9 cellular contexts compared by ENCODE assay signal in genomic region chr4:112516401-112517066, GRCh38. TPM values are rescaled to one million over a fixed set of nuclear protein-coding genes. Genes with fewer than 3 reads are reported as not detected.
A peak's percentile ranks its signal among the peaks of the same experiment; 100 is the strongest.
DNase-seq lines count a peak whose midpoint lies in the region; ATAC-seq and FAIRE-seq lines count a peak whose summit lies in the region.
"Had no signal": no experiment of that assay in that cellular context is flagged by ENCODE, and none has a peak within 500 bp of the region (broad histone marks: within the 10 kb centered on the region; RNA-seq: fewer than 3 reads in every experiment).

No MANE protein-coding gene starts in this region.

- no peak overlapping the region for H3K4ac ChIP-seq in mesenchymal stem cell (ENCODE audit: low read depth in 1 of 2, low read length in 2 of 2)

- no peak overlapping the region for H2BK120ac ChIP-seq in mesenchymal stem cell (ENCODE audit: low read depth, low read length)

- H2BK5ac ChIP-seq in mesenchymal stem cell (ENCODE audit: low read depth, low read length, poor library complexity, severe bottlenecking), result no peak overlapping the region

- H3K27me3 Mint-ChIP-seq in activated naive CD8-positive, alpha-beta T cell, result peaks cover 75% of the 10 kb centered on the region

- H2BK12ac ChIP-seq in mesenchymal stem cell (ENCODE audit: low read length in 2 of 2), result no peak overlapping the region

- DNase-seq in GM18507 (ENCODE audit: extremely low spot score, insufficient read length, low read depth) (no peak), NCI-H1105 (lab: John Stamatoyannopoulos, UW) (peak; percentile 30), mesenchymal stem cell (no peak), SHP77 treated with DMSO at 0.1 percent for 48 hours (lab: John Stamatoyannopoulos, UW) (no peak), posterior vena cava (ENCODE audit: low spot score) (no peak), middle frontal gyrus (ENCODE audit: extremely low spot score, low spot score) (no peak)

- FAIRE-seq in GM18507 (lab: Jason Lieb, UNC), result peak; percentile 44

- H3K27ac ChIP-seq in mesenchymal stem cell (ENCODE audit: low read length, poor library complexity, severe bottlenecking), result no peak overlapping the region

- H3K27ac Mint-ChIP-seq in activated naive CD8-positive, alpha-beta T cell, result no peak overlapping the region

- H3K4me3 Mint-ChIP-seq in activated naive CD8-positive, alpha-beta T cell, result peak overlapping the region; percentile 92

- peaks cover 49% of the 10 kb centered on the region for H3K4me1 Mint-ChIP-seq in activated naive CD8-positive, alpha-beta T cell (ENCODE audit: low read depth)

- no peaks in the 10 kb centered on the region for H3K36me3 ChIP-seq in mesenchymal stem cell (ENCODE audit: control insufficient read depth in 1 of 2, insufficient read depth in 2 of 2, low read depth in 1 of 2, low read length in 2 of 2)

- peaks cover 11% of the 10 kb centered on the region for H3K9me3 Mint-ChIP-seq in activated naive CD8-positive, alpha-beta T cell (ENCODE audit: low read depth)

- peak overlapping the region; percentile 80 for H3K4me2 ChIP-seq in mesenchymal stem cell (ENCODE audit: low read length, poor library complexity, severe bottlenecking)

- H2AK5ac ChIP-seq in mesenchymal stem cell (ENCODE audit: low read length, severe bottlenecking), result no peak overlapping the region

- H3K27me3 ChIP-seq in mesenchymal stem cell (ENCODE audit: control insufficient read depth in 1 of 2, insufficient read depth in 1 of 2, low read length in 2 of 2), result peaks cover 87 to 94% of the 10 kb centered on the region in 2 experiments

- H4K8ac ChIP-seq in mesenchymal stem cell (ENCODE audit: low read length), result no peak overlapping the region

- H3K36me3 Mint-ChIP-seq in activated naive CD8-positive, alpha-beta T cell, result peaks cover 3% of the 10 kb centered on the region

- no peaks in the 10 kb centered on the region for H3K79me1 ChIP-seq in mesenchymal stem cell (replicated peaks; ENCODE audit: low read length, poor library complexity, severe bottlenecking)

- peaks cover 32% of the 10 kb centered on the region for H3K4me1 ChIP-seq in mesenchymal stem cell (ENCODE audit: control insufficient read depth, insufficient read depth, low read depth, low read length)

- intact Hi-C loops in posterior vena cava (cut with DNase I), result no loop called here

- H3K18ac ChIP-seq in mesenchymal stem cell (ENCODE audit: low read depth in 1 of 2, low read length in 2 of 2), result no peak overlapping the region

- no peak overlapping the region for H2BK15ac ChIP-seq in mesenchymal stem cell (ENCODE audit: low read depth, poor library complexity, severe bottlenecking)

- no peak overlapping the region for H3K14ac ChIP-seq in mesenchymal stem cell (ENCODE audit: low read length in 2 of 2)

- H3K9ac ChIP-seq in mesenchymal stem cell (ENCODE audit: low read length), result no peak overlapping the region

- 1% methylated on average over 56 of the region's 56 CpGs for WGBS in mesenchymal stem cell

- H2AFZ ChIP-seq in mesenchymal stem cell (ENCODE audit: low read depth, low read length), result no peak overlapping the region

- H3K9me3 ChIP-seq in mesenchymal stem cell (ENCODE audit: control insufficient read depth, low read length), result peaks cover 14% of the 10 kb centered on the region

- no peak overlapping the region for H3K23ac ChIP-seq in mesenchymal stem cell (ENCODE audit: low read length in 2 of 2)

- ATAC-seq in GM21786 (IDR thresholded peaks at IDR 0.05; ENCODE audit: unreplicated experiment), result peak; percentile 24

- H4K91ac ChIP-seq in mesenchymal stem cell (ENCODE audit: low read length), result no peak overlapping the region

- H3K4me3 ChIP-seq in mesenchymal stem cell (ENCODE audit: insufficient read depth in 1 of 2, low read depth in 1 of 2, low read length in 2 of 2), result peak overlapping the region; percentile 5 to 43

RNA-seq across cellular contexts. Expression of gene NEUROG2, which starts 0.6 kb away (rescaled TPM):
- not detected for polyA plus RNA-seq in mesenchymal stem cell (2013, experiment 1 of 2)
- not detected for polyA plus RNA-seq in mesenchymal stem cell (2013, experiment 2 of 2)
- not detected for total RNA-seq in posterior vena cava
- total RNA-seq: activated CD8-positive, alpha-beta memory T cell treated with anti-CD3 and anti-CD28 coated beads for 36 hours had no signal
